8 cellular contexts compared by ENCODE assay signal in genomic region chr6:19836799-19837510, GRCh38. TPM values are rescaled to one million over a fixed set of nuclear protein-coding genes. Genes with fewer than 3 reads are reported as not detected.
DNase-seq lines count a peak whose midpoint lies in the region; ATAC-seq, FAIRE-seq and TF ChIP-seq lines count a peak whose summit lies in the region.

TSS of gene ID4 (plus strand) at chr6:19837370. CDS start at chr6:19837755, 385 bp downstream.

- H3K27ac Mint-ChIP-seq in immature natural killer cell: no peak within 1 kb of the TSS

- FAIRE-seq in GM12892 (lab: Jason Lieb, UNC): no peak

- H3K36me3 ChIP-seq in skeletal muscle satellite cell (ENCODE audit: insufficient read depth, low read length): no peaks in the 10 kb centered on the region

- H3K36me3 Mint-ChIP-seq in immature natural killer cell: no peaks in the 10 kb centered on the region

- peak; percentile 95 for DNase-seq in DMS53 (lab: John Stamatoyannopoulos, UW)
- peak; percentile 70 for DNase-seq in NCI-H2171 (lab: John Stamatoyannopoulos, UW)
- DNase-seq in cerebellar cortex (ENCODE audit: low spot score): peak; percentile 87
- DNase-seq in immature natural killer cell: no peak
- DNase-seq in GM12892 (ENCODE audit: insufficient read length): no peak

- peak within 1 kb of the TSS; percentile 87 for H3K4me3 ChIP-seq in skeletal muscle satellite cell (ENCODE audit: low read length)

- no peaks in the 10 kb centered on the region for H3K4me1 ChIP-seq in skeletal muscle satellite cell (ENCODE audit: control insufficient read depth, insufficient read depth, low read length)

- H3K9ac ChIP-seq in skeletal muscle satellite cell (ENCODE audit: low read depth, low read length): peak within 1 kb of the TSS; percentile 83

- no peak for ATAC-seq in HG03354 (IDR thresholded peaks at IDR 0.05; ENCODE audit: poor library complexity, severe bottlenecking, unreplicated experiment)
- ATAC-seq in GM19328 (IDR thresholded peaks at IDR 0.05; ENCODE audit: unreplicated experiment): no peak

- peaks cover 0 to 2% (median 0%) of the 10 kb centered on the region in 6 donors for H3K9me3 Mint-ChIP-seq in immature natural killer cell

- TF ChIP-seq POLR2A in GM12892 (IDR thresholded peaks at IDR 0.05; ENCODE audit: low read depth, low read length): no peak

- no peaks in the 10 kb centered on the region for H3K27me3 ChIP-seq in skeletal muscle satellite cell (ENCODE audit: control insufficient read depth, insufficient read depth, low read length)

- H3K4me2 ChIP-seq in skeletal muscle satellite cell (ENCODE audit: low read length): peak within 1 kb of the TSS; percentile 98

- H3K4me1 Mint-ChIP-seq in immature natural killer cell: peaks cover 9 to 13% of the 10 kb centered on the region in 2 donors

- H3K27me3 Mint-ChIP-seq in immature natural killer cell (ENCODE audit: low read depth in 3 of 3): peaks cover 20 to 27% (median 25%) of the 10 kb centered on the region in 3 donors

- H3K9me3 ChIP-seq in skeletal muscle satellite cell (replicated peaks; ENCODE audit: low read length): no peaks in the 10 kb centered on the region

- H3K4me3 Mint-ChIP-seq in immature natural killer cell: peak within 1 kb of the TSS in 3 of 5 donors; percentile 40 to 63 (median 42)

RNA-seq across cellular contexts. Expression of gene ID4, which starts in this region (rescaled TPM):
- not detected for polyA plus RNA-seq in immature natural killer cell
- total RNA-seq in skeletal muscle satellite cell (2012; rRNA removed): 1.0 and 2.2 TPM in 2 replicates
- not detected for polyA plus RNA-seq in GM12892 (2012; ENCODE audit: missing spikeins)

Comparison
In these comparisons a context has a peak if more than half of its experiments do, and no peak if none do; other contexts are left out.
1. DNase-seq: peak in DMS53 (single experiment), NCI-H2171 (single experiment) and cerebellar cortex (single experiment); none in immature natural killer cell (0 of 3) and GM12892 (single experiment).